ENCODE assay signal across 1 cellular context in genomic region chr1:154328318-154329151, GRCh38.
TF ChIP-seq lines count a peak whose summit lies in the region.

No MANE protein-coding gene starts in this region.

TF ChIP-seq in HCT116, 20 proteins besides CTCF, POLR2A, EP300 and RAD21:
- TF ChIP-seq JUND (IDR thresholded peaks at IDR 0.05) (no peak), YY1 (IDR thresholded peaks at IDR 0.05; ENCODE audit: extremely low read depth, insufficient replicate concordance, low read depth, low read length) (no peak), EGR1 (IDR thresholded peaks at IDR 0.05; ENCODE audit: low read depth) (peak; percentile 90), MAX (IDR thresholded peaks at IDR 0.05) (peak; percentile 41; the same call in 1 of the 2 replicates), ZBTB33 (IDR thresholded peaks at IDR 0.05; ENCODE audit: extremely low read depth, insufficient replicate concordance, low read length) (no peak), ATF3 (IDR thresholded peaks at IDR 0.05) (no peak), SP1 (IDR thresholded peaks at IDR 0.05; ENCODE audit: low read depth) (no peak), POLR2AphosphoS5 (IDR thresholded peaks at IDR 0.05; ENCODE audit: low read depth, low read length) (peak; percentile 29; the same call in 1 of the 2 replicates)
